ENCODE assay signal across 35 cellular contexts in the genomic region with DNA sequence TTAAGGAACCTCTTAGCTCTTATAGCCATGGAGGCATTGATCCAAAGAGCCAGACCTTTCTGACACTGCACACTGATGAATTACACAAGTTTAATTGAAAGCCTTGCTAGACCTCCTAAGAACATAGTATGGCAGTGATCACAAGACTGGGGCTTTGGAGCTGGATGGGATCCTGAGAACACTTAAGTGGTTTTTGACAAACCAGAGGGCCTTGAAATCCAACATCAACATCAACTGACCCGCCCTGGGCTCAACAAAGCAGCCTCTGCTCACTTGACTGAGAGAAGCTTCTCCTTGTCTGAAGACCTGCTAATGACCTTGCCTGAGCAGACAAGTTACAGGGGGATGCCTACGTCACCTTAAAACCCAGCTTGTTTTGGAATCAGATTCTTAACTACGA.
DNase-seq lines count a peak whose midpoint lies in the region; ATAC-seq, FAIRE-seq and TF ChIP-seq lines count a peak whose summit lies in the region.
"Had no signal": no experiment of that assay in that cellular context is flagged by ENCODE, and none has a peak within 500 bp of the region (broad histone marks: within the 10 kb centered on the region; RNA-seq: fewer than 3 reads in every experiment).

No MANE protein-coding gene starts in this region.

- DNase-seq in HepG2 (ENCODE audit: low spot score) (no peak), right lobe of liver (no peak), esophagus muscularis mucosa (ENCODE audit: extremely low spot score) (peak; percentile 72), osteoblast (ENCODE audit: insufficient read length, low spot score, missing footprints) (peak; percentile 50), sciatic nerve (ENCODE audit: low spot score) (no peak)
- DNase-seq in activated CD4-positive, alpha-beta T cell treated with anti-CD3 and anti-CD28 coated beads for 48 hours = no peak
- DNase-seq: 8988T; ACHN; AML-193; BE2C; C1 segment of cervical spinal cord; Caco-2; Calu3; CD4-positive, alpha-beta memory T cell; CD4-positive, alpha-beta T cell; CD4-positive, CD25-positive, alpha-beta regulatory T cell; CD8-positive, alpha-beta memory T cell; CD8-positive, alpha-beta T cell; COR-L47; DMS 273 treated with DMSO at 0.1 percent for 48 hours; DMS153; DMS53; DMS79; DMS79 treated with DMSO at 0.1 percent for 48 hours; DND-41; EL had no signal

- CTCF ChIA-PET in HepG2 (lab: Yijun Ruan, JAX; ENCODE audit: low intra/inter-chr PET ratio, low total read pairs) = no interaction called here

- peaks cover 6% of the 10 kb centered on the region; the same call in 1 of the 2 replicates for H3K9me3 ChIP-seq in HepG2 (ENCODE audit: low read length)
- H3K9me3 ChIP-seq in right lobe of liver = no peaks in the 10 kb centered on the region
- H3K9me3 ChIP-seq in esophagus muscularis mucosa = peaks cover 0 to 10% (median 3%) of the 10 kb centered on the region in 4 donors
- H3K9me3 ChIP-seq in osteoblast (ENCODE audit: low read depth, low read length) = no peaks in the 10 kb centered on the region
- H3K9me3 ChIP-seq: BE2C, Caco-2 had no signal

- WGBS in HepG2 (ENCODE audit: low lambda C conversion rate) = 10% methylated on average over 3 of the region's 3 CpGs
- 69% methylated on average over 3 of the region's 3 CpGs for WGBS in right lobe of liver (ENCODE audit: insufficient coverage, low coverage, low lambda C conversion rate, missing lambda C conversion rate)
- 94% methylated on average over 2 of the region's 3 CpGs for WGBS in esophagus muscularis mucosa

- no peak for TF ChIP-seq POLR2A in HepG2 (IDR thresholded peaks at IDR 0.05; ENCODE audit: insufficient read depth in 1 of 2, low read depth in 2 of 2, low read length in 2 of 2)
- TF ChIP-seq POLR2A in right lobe of liver (IDR thresholded peaks at IDR 0.05) = no peak
- no peak for TF ChIP-seq POLR2A in esophagus muscularis mucosa (IDR thresholded peaks at IDR 0.05; ENCODE audit: low read depth)

- POLR2A ChIA-PET in HepG2 (lab: Yijun Ruan, JAX) = no interaction called here

- H3K4me3 ChIP-seq in HepG2 (replicated peaks in 1 of 3; ENCODE audit: insufficient read depth in 1 of 3, low read depth in 2 of 3, low read length in 3 of 3) = no peak overlapping the region
- H3K4me3 ChIP-seq in right lobe of liver = no peak overlapping the region
- no peak overlapping the region for H3K4me3 ChIP-seq in esophagus muscularis mucosa
- no peak overlapping the region for H3K4me3 ChIP-seq in osteoblast (ENCODE audit: insufficient read depth, low read length)
- H3K4me3 ChIP-seq: A549; BLaER1; BLaER1 treated with 17β-estradiol and CSF1 and Interleukin-3, amounts not matched to agents 10 nM and 100 nM had no signal

- no peaks in the 10 kb centered on the region for H3K36me3 ChIP-seq in HepG2 (replicated peaks in 1 of 2; ENCODE audit: control insufficient read depth in 1 of 2, insufficient read depth in 2 of 2, low read length in 2 of 2)
- no peaks in the 10 kb centered on the region for H3K36me3 ChIP-seq in right lobe of liver
- no peaks in the 10 kb centered on the region for H3K36me3 ChIP-seq in esophagus muscularis mucosa
- H3K36me3 ChIP-seq in osteoblast (ENCODE audit: insufficient read depth, low read length) = no peaks in the 10 kb centered on the region
- H3K36me3 ChIP-seq: BE2C; BLaER1; BLaER1 treated with 17β-estradiol and CSF1 and Interleukin-3, amounts not matched to agents 10 nM and 100 nM had no signal

- in situ Hi-C loops in HepG2 (cut with HindIII; ENCODE audit: extremely low pct_ligation_motif_present, low pct_unique_long_range_greater_than_20kb) = no loop called here

- TF ChIP-seq RAD21 in HepG2 (CRISPR knock-in tag; IDR thresholded peaks at IDR 0.05) = no peak

- no peak overlapping the region for H2AFZ ChIP-seq in HepG2 (ENCODE audit: low read length)
- no peak overlapping the region for H2AFZ ChIP-seq in osteoblast (ENCODE audit: low read length)

- no peaks in the 10 kb centered on the region for H3K79me2 ChIP-seq in HepG2 (ENCODE audit: insufficient read depth, low read length)
- no peaks in the 10 kb centered on the region for H3K79me2 ChIP-seq in osteoblast (ENCODE audit: insufficient read depth, low read length)

- H3K9ac ChIP-seq in HepG2 (ENCODE audit: insufficient read depth, low read depth, low read length) = no peak overlapping the region
- H3K9ac ChIP-seq: BLaER1; BLaER1 treated with 17β-estradiol and CSF1 and Interleukin-3, amounts not matched to agents 10 nM and 100 nM had no signal

- H3K4me1 ChIP-seq in HepG2 (ENCODE audit: insufficient read depth, low read length) (no peaks in the 10 kb centered on the region), right lobe of liver (no peaks in the 10 kb centered on the region), esophagus muscularis mucosa (no peaks in the 10 kb centered on the region), osteoblast (ENCODE audit: insufficient read depth, low read length) (no peaks in the 10 kb centered on the region)
- H3K4me1 ChIP-seq: A549, BE2C, BLaER1, Caco-2 had no signal

- FAIRE-seq in HepG2 (lab: Jason Lieb, UNC) = no peak
- FAIRE-seq: A204.1, A549, D721Med had no signal

- H4K20me1 ChIP-seq in HepG2 (ENCODE audit: insufficient read depth, low read length) = no peaks in the 10 kb centered on the region
- no peaks in the 10 kb centered on the region for H4K20me1 ChIP-seq in osteoblast (ENCODE audit: insufficient read depth, low read length)
- H4K20me1 ChIP-seq: BLaER1; BLaER1 treated with 17β-estradiol and CSF1 and Interleukin-3, amounts not matched to agents 10 nM and 100 nM had no signal

- TF ChIP-seq CTCF in HepG2 (CRISPR knock-in tag; IDR thresholded peaks at IDR 0.05) (no peak), right lobe of liver (IDR thresholded peaks at IDR 0.05) (no peak), esophagus muscularis mucosa (IDR thresholded peaks at IDR 0.05) (no peak), osteoblast (IDR thresholded peaks at IDR 0.05; ENCODE audit: extremely low read depth, low read depth, low read length) (no peak)

- BruUV-seq in HepG2 (replicated peaks; lab: Mats Ljungman, UMichigan) = no TSS peak

- no peak overlapping the region for H3K27ac ChIP-seq in HepG2 (ENCODE audit: extremely low read length, insufficient read depth, low read length)
- H3K27ac ChIP-seq in right lobe of liver = no peak overlapping the region
- H3K27ac ChIP-seq in esophagus muscularis mucosa (replicated peaks in 1 of 4) = no peak overlapping the region
- no peak overlapping the region for H3K27ac ChIP-seq in osteoblast (ENCODE audit: low read depth, low read length)
- H3K27ac ChIP-seq: 22Rv1; A549; BLaER1; BLaER1 treated with 17β-estradiol and CSF1 and Interleukin-3, amounts not matched to agents 10 nM and 100 nM; C4-2B had no signal

- H3K4me2 ChIP-seq in HepG2 (ENCODE audit: low read depth, low read length) (no peak overlapping the region), osteoblast (ENCODE audit: insufficient read depth, low read length) (no peak overlapping the region)
- H3K4me2 ChIP-seq: A549; BLaER1; BLaER1 treated with 17β-estradiol and CSF1 and Interleukin-3, amounts not matched to agents 10 nM and 100 nM had no signal

- intact Hi-C loops in HepG2 (cut with micrococcal nuclease; ENCODE audit: unreplicated experiment) (no loop called here), right lobe of liver (cut with DNase I) (no loop called here), esophagus muscularis mucosa (cut with DNase I) (no loop called here), sciatic nerve (cut with DNase I) (no loop called here)

- no peak for ATAC-seq in HepG2
- no peak for ATAC-seq in right lobe of liver
- peak; percentile 68 for ATAC-seq in sciatic nerve
- no peak for ATAC-seq in GM21526 (IDR thresholded peaks at IDR 0.05; ENCODE audit: low FRiP score, unreplicated experiment)
- ATAC-seq in GM21723 (IDR thresholded peaks at IDR 0.05; ENCODE audit: unreplicated experiment) = no peak
- ATAC-seq: A549; CD8-positive, alpha-beta T cell had no signal

- TF ChIP-seq EP300 in HepG2 (IDR thresholded peaks at IDR 0.05; ENCODE audit: low read depth in 2 of 2, low read length in 2 of 2) (no peak), HepG2 (CRISPR knock-in tag; IDR thresholded peaks at IDR 0.05; ENCODE audit: borderline replicate concordance) (no peak), esophagus muscularis mucosa (IDR thresholded peaks at IDR 0.05) (no peak)

- H3K27me3 ChIP-seq in HepG2 (ENCODE audit: control insufficient read depth in 1 of 2, insufficient read depth in 2 of 2, low read length in 2 of 2) (peaks cover 2 to 4% of the 10 kb centered on the region in 2 experiments; a peak in 1 of 5 replicates), right lobe of liver (no peaks in the 10 kb centered on the region), esophagus muscularis mucosa (no peaks in the 10 kb centered on the region), osteoblast (ENCODE audit: insufficient read depth, low read length) (no peaks in the 10 kb centered on the region)
- H3K27me3 ChIP-seq: BE2C; BLaER1; BLaER1 treated with 17β-estradiol and CSF1 and Interleukin-3, amounts not matched to agents 10 nM and 100 nM had no signal

TF ChIP-seq in HepG2, 621 proteins besides CTCF, POLR2A, EP300 and RAD21:
- TF ChIP-seq CREB1 (IDR thresholded peaks at IDR 0.05) (0 out of 2 replicates have a peak, but pooled peaks have one; percentile 15), CREB1 (CRISPR knock-in tag; IDR thresholded peaks at IDR 0.05) (no peak), ZFY (CRISPR knock-in tag; IDR thresholded peaks at IDR 0.05) (no peak)

Comparison
In these comparisons a context has a peak if more than half of its experiments do, and no peak if none do; other contexts are left out.
1. DNase-seq: peak in esophagus muscularis mucosa (single experiment) and osteoblast (single experiment); none in HepG2 (single experiment), right lobe of liver (0 of 3), sciatic nerve (single experiment) and activated CD4-positive, alpha-beta T cell treated with anti-CD3 and anti-CD28 coated beads for 48 hours (single experiment).